Comparison of ENCODE assay signal across 12 cellular contexts in genomic region chr15:100687532-100688215, GRCh38.
DNase-seq lines count a peak whose midpoint lies in the region; ATAC-seq and TF ChIP-seq lines count a peak whose summit lies in the region.
"Had no signal": no experiment of that assay in that cellular context is flagged by ENCODE, and none has a peak within 500 bp of the region (broad histone marks: within the 10 kb centered on the region; RNA-seq: fewer than 3 reads in every experiment).

No MANE protein-coding gene starts in this region.

- H3K4me3 Mint-ChIP-seq in activated T-helper 2 cell treated with anti-CD3 and anti-CD28 coated beads, Interferon-gamma antibody, Interleukin-2, Interleukin-4, amounts not matched to agents 10 μg/mL and 5 μg/mL and 100 μg/mL, durations not matched to agents 14 hours and 24 hours and 36 hours (ENCODE audit: low read depth) = no peak overlapping the region
- H3K4me3 Mint-ChIP-seq: IgD-negative memory B cell, T-cell had no signal

- H3K4me1 ChIP-seq in left lung (peaks cover 1 to 2% of the 10 kb centered on the region in 2 donors), vagina (peaks cover 15% of the 10 kb centered on the region)
- H3K4me1 ChIP-seq: colonic mucosa had no signal

- H3K4me1 Mint-ChIP-seq in activated T-helper 2 cell treated with anti-CD3 and anti-CD28 coated beads, Interferon-gamma antibody, Interleukin-2, Interleukin-4, amounts not matched to agents 10 μg/mL and 5 μg/mL and 100 μg/mL, durations not matched to agents 14 hours and 24 hours and 36 hours (ENCODE audit: low read depth) = no peaks in the 10 kb centered on the region
- H3K4me1 Mint-ChIP-seq: IgD-negative memory B cell, T-cell had no signal

- H3K4me3 ChIP-seq in coronary artery (no peak overlapping the region), left lung (no peak overlapping the region), vagina (no peak overlapping the region)
- H3K4me3 ChIP-seq: colonic mucosa had no signal

- H3K36me3 ChIP-seq in left lung = no peaks in the 10 kb centered on the region
- no peaks in the 10 kb centered on the region for H3K36me3 ChIP-seq in vagina
- H3K36me3 ChIP-seq: colonic mucosa had no signal

- ATAC-seq in left lung = peak; percentile 62
- ATAC-seq: T-cell had no signal

- no peaks in the 10 kb centered on the region for H3K36me3 Mint-ChIP-seq in activated T-helper 2 cell treated with anti-CD3 and anti-CD28 coated beads, Interferon-gamma antibody, Interleukin-2, Interleukin-4, amounts not matched to agents 10 μg/mL and 5 μg/mL and 100 μg/mL, durations not matched to agents 14 hours and 24 hours and 36 hours (ENCODE audit: low read depth)
- H3K36me3 Mint-ChIP-seq: IgD-negative memory B cell, T-cell had no signal

- H3K27me3 Mint-ChIP-seq in activated T-helper 2 cell treated with anti-CD3 and anti-CD28 coated beads, Interferon-gamma antibody, Interleukin-2, Interleukin-4, amounts not matched to agents 10 μg/mL and 5 μg/mL and 100 μg/mL, durations not matched to agents 14 hours and 24 hours and 36 hours (ENCODE audit: low read depth) = peaks cover 2% of the 10 kb centered on the region

- TF ChIP-seq CTCF in coronary artery (IDR thresholded peaks at IDR 0.05) = no peak
- no peak for TF ChIP-seq CTCF in left lung (IDR thresholded peaks at IDR 0.05)
- TF ChIP-seq CTCF in vagina (IDR thresholded peaks at IDR 0.05) = no peak

- intact Hi-C loops in left lung (cut with DNase I) = no loop called here
- intact Hi-C loops in vagina (cut with DNase I) = no loop called here
- intact Hi-C loops in activated T-helper 2 cell treated with anti-CD3 and anti-CD28 coated beads, Interferon-gamma antibody, Interleukin-2, Interleukin-4, amounts not matched to agents 10 μg/mL and 5 μg/mL and 100 μg/mL, durations not matched to agents 14 hours and 24 hours and 36 hours (cut with micrococcal nuclease) = no loop called here

- H3K9me3 ChIP-seq in left lung = no peaks in the 10 kb centered on the region
- no peaks in the 10 kb centered on the region for H3K9me3 ChIP-seq in vagina
- H3K9me3 ChIP-seq: colonic mucosa had no signal

- no peak overlapping the region for H3K27ac Mint-ChIP-seq in activated T-helper 2 cell treated with anti-CD3 and anti-CD28 coated beads, Interferon-gamma antibody, Interleukin-2, Interleukin-4, amounts not matched to agents 10 μg/mL and 5 μg/mL and 100 μg/mL, durations not matched to agents 14 hours and 24 hours and 36 hours
- H3K27ac Mint-ChIP-seq: IgD-negative memory B cell, T-cell had no signal

- H3K27ac ChIP-seq in coronary artery (peak overlapping the region in 1 of 2 donors; percentile 69), left lung (peak overlapping the region; percentile 24 to 48), vagina (peak overlapping the region; percentile 68)
- H3K27ac ChIP-seq: colonic mucosa had no signal

- no peak for TF ChIP-seq POLR2A in vagina (IDR thresholded peaks at IDR 0.05)

- H3K27me3 ChIP-seq in left lung = no peaks in the 10 kb centered on the region
- H3K27me3 ChIP-seq in vagina = no peaks in the 10 kb centered on the region
- H3K27me3 ChIP-seq: colonic mucosa had no signal

- DNase-seq in NCI-H226 = peak; percentile 99
- peak; percentile 70 for DNase-seq in coronary artery (ENCODE audit: low spot score)
- no peak for DNase-seq in left lung
- peak in 1 of 2 donors; percentile 92 for DNase-seq in vagina (ENCODE audit: extremely low spot score in 2 of 2)
- DNase-seq in activated T-cell treated with anti-CD3 and anti-CD28 coated beads, Interleukin-2, amount 50 U/mL, for 48 hours = no peak
- DNase-seq in SW 1271 (lab: John Stamatoyannopoulos, UW) = no peak
- DNase-seq in activated T-helper 2 cell treated with anti-CD3 and anti-CD28 coated beads, Interferon-gamma antibody, Interleukin-2, Interleukin-4, amounts not matched to agents 10 μg/mL and 5 μg/mL and 100 μg/mL, durations not matched to agents 14 hours and 24 hours and 36 hours (ENCODE audit: low spot score) = no peak
- DNase-seq: colonic mucosa, NCI-H446, occipital lobe, T-cell had no signal

- no peaks in the 10 kb centered on the region for H3K9me3 Mint-ChIP-seq in activated T-helper 2 cell treated with anti-CD3 and anti-CD28 coated beads, Interferon-gamma antibody, Interleukin-2, Interleukin-4, amounts not matched to agents 10 μg/mL and 5 μg/mL and 100 μg/mL, durations not matched to agents 14 hours and 24 hours and 36 hours
- H3K9me3 Mint-ChIP-seq: IgD-negative memory B cell, T-cell had no signal

Comparison
In these comparisons a context has a peak if more than half of its experiments do, and no peak if none do; other contexts are left out.
1. DNase-seq: peak in NCI-H226 (single experiment) and coronary artery (single experiment); none in left lung (0 of 2), activated T-cell treated with anti-CD3 and anti-CD28 coated beads, Interleukin-2, amount 50 U/mL, for 48 hours (0 of 2), SW 1271 (0 of 2) and activated T-helper 2 cell treated with anti-CD3 and anti-CD28 coated beads, Interferon-gamma antibody, Interleukin-2, Interleukin-4, amounts not matched to agents 10 μg/mL and 5 μg/mL and 100 μg/mL, durations not matched to agents 14 hours and 24 hours and 36 hours (single experiment).